8 cellular contexts compared by ENCODE assay signal in genomic region chr4:154399259-154399974, GRCh38.
DNase-seq lines count a peak whose midpoint lies in the region; ATAC-seq and TF ChIP-seq lines count a peak whose summit lies in the region.

No MANE protein-coding gene starts in this region.

- H3K9me3 ChIP-seq in endodermal cell (ENCODE audit: control insufficient read depth, low read length) = no peaks in the 10 kb centered on the region
- H3K9me3 ChIP-seq in ovary = no peaks in the 10 kb centered on the region
- no peaks in the 10 kb centered on the region for H3K9me3 ChIP-seq in prostate gland

- no peaks in the 10 kb centered on the region for H3K36me3 Mint-ChIP-seq in endodermal cell (ENCODE audit: low read depth)

- peaks cover 7% of the 10 kb centered on the region for H3K4me1 Mint-ChIP-seq in endodermal cell

- TF ChIP-seq CTCF in endodermal cell (conservative IDR thresholded peaks at IDR 0.05) = peak; percentile 58
- peak in 2 of 3 donors; percentile 11 to 54 for TF ChIP-seq CTCF in ovary (IDR thresholded peaks at IDR 0.05)
- peak in 2 of 4 experiments; percentile 41 to 60 for TF ChIP-seq CTCF in prostate gland (IDR thresholded peaks at IDR 0.05)

- H3K27ac ChIP-seq in endodermal cell (ENCODE audit: low read depth, low read length) = no peak overlapping the region
- H3K27ac ChIP-seq in ovary = no peak overlapping the region
- H3K27ac ChIP-seq in prostate gland = no peak overlapping the region

- no peaks in the 10 kb centered on the region for H3K9me3 Mint-ChIP-seq in endodermal cell

- WGBS in endodermal cell (ENCODE audit: insufficient coverage in 1 of 2, insufficient read length in 1 of 2), 2 experiments = 70 to 88% methylated on average over 4 to 10 of the region's 10 CpGs
- 45 to 47% (median 46%) methylated on average over 10 of the region's 10 CpGs for WGBS in ovary, 3 donors
- WGBS in prostate gland = 65% methylated on average over 10 of the region's 10 CpGs

- H3K4me3 ChIP-seq in endodermal cell (ENCODE audit: low read length) = no peak overlapping the region
- H3K4me3 ChIP-seq in ovary = no peak overlapping the region
- no peak overlapping the region for H3K4me3 ChIP-seq in prostate gland

- no peaks in the 10 kb centered on the region for H3K27me3 Mint-ChIP-seq in endodermal cell (ENCODE audit: insufficient read depth)

- no peak for ATAC-seq in HG03520 (IDR thresholded peaks at IDR 0.05; ENCODE audit: unreplicated experiment)

- H3K27ac Mint-ChIP-seq in endodermal cell = no peak overlapping the region

- H3K4me3 Mint-ChIP-seq in endodermal cell = no peak overlapping the region

- H3K27me3 ChIP-seq in endodermal cell (ENCODE audit: control insufficient read depth, insufficient read depth, low read length, poor library complexity, severe bottlenecking) (no peaks in the 10 kb centered on the region), ovary (no peaks in the 10 kb centered on the region), prostate gland (replicated peaks; ENCODE audit: insufficient read depth) (no peaks in the 10 kb centered on the region)

- H3K9ac ChIP-seq in endodermal cell (ENCODE audit: extremely low read depth, low read length, poor library complexity, severe bottlenecking) = no peak overlapping the region

- TF ChIP-seq EP300 in ovary (IDR thresholded peaks at IDR 0.05) = no peak

- intact Hi-C loops in ovary (cut with DNase I) (no loop called here), prostate gland (cut with DNase I) (loop anchor here (2.0 kb wide), 1 partner anchor 107 kb away; no protein-coding TSS in a partner anchor)

- peak; percentile 78 for DNase-seq in COLO829 (ENCODE audit: low spot score)
- DNase-seq in NAMALWA (ENCODE audit: low spot score) = peak; percentile 8
- DNase-seq in endodermal cell = no peak
- no peak for DNase-seq in ovary
- DNase-seq in prostate gland (ENCODE audit: low spot score) = no peak
- no peak for DNase-seq in stimulated activated CD4-positive, alpha-beta T cell treated with anti-CD3 and anti-CD28 coated beads, Interleukin-1b, Interleukin-23, amount 100 ng/mL, for 48 hours
- no peak for DNase-seq in NCI-H2081 (lab: John Stamatoyannopoulos, UW)

- H3K36me3 ChIP-seq in endodermal cell (ENCODE audit: control insufficient read depth, insufficient read depth, low read length) = no peaks in the 10 kb centered on the region
- H3K36me3 ChIP-seq in ovary = no peaks in the 10 kb centered on the region
- no peaks in the 10 kb centered on the region for H3K36me3 ChIP-seq in prostate gland

- TF ChIP-seq POLR2A in ovary (IDR thresholded peaks at IDR 0.05) (no peak), prostate gland (IDR thresholded peaks at IDR 0.05) (no peak)

- H3K4me1 ChIP-seq in endodermal cell (ENCODE audit: control insufficient read depth, insufficient read depth, low read length) = no peaks in the 10 kb centered on the region
- no peaks in the 10 kb centered on the region for H3K4me1 ChIP-seq in ovary (ENCODE audit: insufficient read depth)
- H3K4me1 ChIP-seq in prostate gland (replicated peaks) = no peaks in the 10 kb centered on the region

Comparison
In these comparisons a context has a peak if more than half of its experiments do, and no peak if none do; other contexts are left out.
1. DNase-seq: peak in COLO829 (single experiment) and NAMALWA (single experiment); none in endodermal cell (single experiment), ovary (0 of 5), prostate gland (single experiment), stimulated activated CD4-positive, alpha-beta T cell treated with anti-CD3 and anti-CD28 coated beads, Interleukin-1b, Interleukin-23, amount 100 ng/mL, for 48 hours (single experiment) and NCI-H2081 (0 of 2).